ENCODE assay signal across 30 cellular contexts in genomic region chr17:34647511-34647910, GRCh38.
"Had no signal": no experiment of that assay in that cellular context is flagged by ENCODE, and none has a peak within 500 bp of the region (broad histone marks: within the 10 kb centered on the region; RNA-seq: fewer than 3 reads in every experiment).

No MANE protein-coding gene starts in this region.

- H2AFZ ChIP-seq: hepatocyte, parathyroid adenoma had no signal

- H3K79me2 ChIP-seq: hepatocyte, parathyroid adenoma had no signal

- H3K36me3 Mint-ChIP-seq: activated naive CD4-positive, alpha-beta T cell treated with anti-CD3 and anti-CD28 coated beads, Interleukin-2, amount 50 U/mL, for 72 hours; naive B cell; stimulated activated memory B cell treated with anti-CD40 and anti-IgM and Interleukin-4, amounts not matched to agents 10 μg/mL and 1 μg/mL and 100 μg/mL, for 72 hours had no signal

- H3K9me3 ChIP-seq: gastrocnemius medialis, left ventricle myocardium inferior, psoas muscle, sigmoid colon, upper lobe of left lung, vagina had no signal

- H3K9me3 Mint-ChIP-seq: activated naive CD4-positive, alpha-beta T cell treated with anti-CD3 and anti-CD28 coated beads, Interleukin-2, amount 50 U/mL, for 72 hours; central memory CD8-positive, alpha-beta T cell; naive B cell; neural crest cell; stimulated activated memory B cell treated with anti-CD40 and anti-IgM and Interleukin-4, amounts not matched to agents 10 μg/mL and 1 μg/mL and 100 μg/mL, for 72 hours; stimulated activated naive CD8-positive, alpha-beta T cell treated with anti-CD3 and anti-CD28 coated beads, Interleukin-15, amount 100 ng/mL, for 72 hours; T-helper 1 cell treated with Interleukin-12 subunit alpha and Interleukin-12 subunit beta and Interleukin-4 antibody, amounts not matched to agents 30 μg/mL and 1 μg/mL, for 36 hours had no signal

- H3K4me3 ChIP-seq: gastrocnemius medialis, hepatocyte, left ventricle myocardium inferior, psoas muscle, sigmoid colon, upper lobe of left lung, vagina had no signal

- H3K4me3 Mint-ChIP-seq: central memory CD8-positive, alpha-beta T cell; naive B cell; neural crest cell; stimulated activated memory B cell treated with anti-CD40 and anti-IgM and Interleukin-4, amounts not matched to agents 10 μg/mL and 1 μg/mL and 100 μg/mL, for 72 hours; stimulated activated naive CD8-positive, alpha-beta T cell treated with anti-CD3 and anti-CD28 coated beads, Interleukin-15, amount 100 ng/mL, for 72 hours; T-helper 1 cell treated with Interleukin-12 subunit alpha and Interleukin-12 subunit beta and Interleukin-4 antibody, amounts not matched to agents 30 μg/mL and 1 μg/mL, for 36 hours had no signal

- H3K27ac ChIP-seq: gastrocnemius medialis, hepatocyte, left ventricle myocardium inferior, parathyroid adenoma, psoas muscle, sigmoid colon, upper lobe of left lung, vagina had no signal

- H3K27ac Mint-ChIP-seq: activated naive CD4-positive, alpha-beta T cell treated with anti-CD3 and anti-CD28 coated beads, Interleukin-2, amount 50 U/mL, for 72 hours; naive B cell; stimulated activated memory B cell treated with anti-CD40 and anti-IgM and Interleukin-4, amounts not matched to agents 10 μg/mL and 1 μg/mL and 100 μg/mL, for 72 hours; stimulated activated naive CD8-positive, alpha-beta T cell treated with anti-CD3 and anti-CD28 coated beads, Interleukin-15, amount 100 ng/mL, for 72 hours; T-helper 1 cell treated with Interleukin-12 subunit alpha and Interleukin-12 subunit beta and Interleukin-4 antibody, amounts not matched to agents 30 μg/mL and 1 μg/mL, for 36 hours had no signal

- H3K36me3 ChIP-seq: gastrocnemius medialis, left ventricle myocardium inferior, sigmoid colon, upper lobe of left lung, vagina had no signal

- H3K4me1 Mint-ChIP-seq: central memory CD8-positive, alpha-beta T cell; naive B cell; stimulated activated memory B cell treated with anti-CD40 and anti-IgM and Interleukin-4, amounts not matched to agents 10 μg/mL and 1 μg/mL and 100 μg/mL, for 72 hours; stimulated activated naive CD8-positive, alpha-beta T cell treated with anti-CD3 and anti-CD28 coated beads, Interleukin-15, amount 100 ng/mL, for 72 hours had no signal

- H3K4me2 ChIP-seq: hepatocyte had no signal

- H3K27me3 ChIP-seq: hepatocyte, upper lobe of left lung, vagina had no signal

- FAIRE-seq: bronchial epithelial cell, colon, small intestine had no signal

- H3K4me1 ChIP-seq: gastrocnemius medialis, left ventricle myocardium inferior, parathyroid adenoma, psoas muscle, sigmoid colon, upper lobe of left lung, vagina had no signal

- H3K9ac ChIP-seq: parathyroid adenoma had no signal

- DNase-seq: activated CD4-positive, alpha-beta T cell treated with anti-CD3 and anti-CD28 coated beads for 48 hours; activated CD4-positive, alpha-beta T cell treated with anti-CD3 and anti-CD28 coated beads, Interleukin-2, amount 50 U/mL, for 48 hours; activated CD8-positive, alpha-beta memory T cell treated with anti-CD3 and anti-CD28 coated beads for 24 hours; activated gamma-delta T cell treated with Interleukin-2 at 50 U/mL for 16 hours; anterior cingulate cortex; effector memory CD4-positive, alpha-beta T cell; gastrocnemius medialis; islet precursor cell; left ventricle myocardium inferior; naive B cell; occipital lobe; psoas muscle; sigmoid colon; small intestine; stimulated activated CD4-positive, alpha-beta T cell treated with anti-CD3 and anti-CD28 coated beads, Interleukin-1b, Interleukin-23, amount 100 ng/mL, for 48 hours; stimulated activated CD4-positive, alpha-beta T cell treated with anti-CD3 and anti-CD28 coated beads, Interleukin-4, amount 100 ng/mL, for 4 hours; stimulated activated CD8-positive, alpha-beta memory T cell treated with anti-CD3 and anti-CD28 coated beads, Interleukin-4, amount 100 ng/mL, for 48 hours; stimulated activated naive CD8-positive, alpha-beta T cell treated with anti-CD3 and anti-CD28 coated beads, Interleukin-15, amount 100 ng/mL, for 72 hours; T-helper 9 cell; upper lobe of left lung had no signal

- ATAC-seq: activated naive CD4-positive, alpha-beta T cell treated with anti-CD3 and anti-CD28 coated beads, Interleukin-2, amount 50 U/mL, for 72 hours; gastrocnemius medialis; psoas muscle; stimulated activated memory B cell treated with anti-CD40 and anti-IgM and Interleukin-4, amounts not matched to agents 10 μg/mL and 1 μg/mL and 100 μg/mL, for 72 hours; stimulated activated naive CD8-positive, alpha-beta T cell treated with anti-CD3 and anti-CD28 coated beads, Interleukin-15, amount 100 ng/mL, for 72 hours had no signal
